Comparison of ENCODE assay signal across 1 cellular context in genomic region chr12:52027085-52027843, GRCh38.
TF ChIP-seq lines count a peak whose summit lies in the region.

No MANE protein-coding gene starts in this region.

TF ChIP-seq in HEK293, 187 proteins besides CTCF, POLR2A, EP300 and RAD21 (continued from another document):
- no peak for TF ChIP-seq ZBTB44 (tag by site-specific recombination; IDR thresholded peaks at IDR 0.05)
- TF ChIP-seq SCRT1 (tag by site-specific recombination; IDR thresholded peaks at IDR 0.05; ENCODE audit: borderline replicate concordance): no peak
- peak; percentile 70 for TF ChIP-seq GLIS1 (tag by site-specific recombination; IDR thresholded peaks at IDR 0.05)
- TF ChIP-seq ZNF645 (tag by site-specific recombination; IDR thresholded peaks at IDR 0.05): no peak
- TF ChIP-seq ZNF529 (tag by site-specific recombination; IDR thresholded peaks at IDR 0.05; ENCODE audit: insufficient replicate concordance): no peak
- no peak for TF ChIP-seq GLI4 (tag by site-specific recombination; IDR thresholded peaks at IDR 0.05)
- TF ChIP-seq ZNF76 (tag by site-specific recombination; IDR thresholded peaks at IDR 0.05; ENCODE audit: borderline replicate concordance, low read depth): no peak
- no peak for TF ChIP-seq ZNF292 (tag by site-specific recombination; IDR thresholded peaks at IDR 0.05; ENCODE audit: borderline replicate concordance, low read depth)
- TF ChIP-seq EGR2 (tag by site-specific recombination; IDR thresholded peaks at IDR 0.05; ENCODE audit: low read depth): 0 out of 2 replicates have a peak, but pooled peaks have one; percentile 4
- no peak for TF ChIP-seq ZNF362 (tag by site-specific recombination; IDR thresholded peaks at IDR 0.05)
- TF ChIP-seq ZNF692 (tag by site-specific recombination; IDR thresholded peaks at IDR 0.05): no peak
- no peak for TF ChIP-seq ZNF621 (tag by site-specific recombination; IDR thresholded peaks at IDR 0.05)
- TF ChIP-seq ZSCAN18 (tag by site-specific recombination; IDR thresholded peaks at IDR 0.05): no peak
- TF ChIP-seq ZBTB48 (tag by site-specific recombination; IDR thresholded peaks at IDR 0.05): no peak
- TF ChIP-seq ZNF707 (tag by site-specific recombination; IDR thresholded peaks at IDR 0.05): no peak
- no peak for TF ChIP-seq GFI1B (tag by site-specific recombination; IDR thresholded peaks at IDR 0.05)
- no peak for TF ChIP-seq ZNF514 (tag by site-specific recombination; IDR thresholded peaks at IDR 0.05)
- TF ChIP-seq ZNF544 (tag by site-specific recombination; IDR thresholded peaks at IDR 0.05): no peak
- TF ChIP-seq ZNF558 (tag by site-specific recombination; IDR thresholded peaks at IDR 0.05): no peak
